In genomic region chr1:182119631-182120030, GRCh38 we compare ENCODE assay signal across 21 cellular contexts. TPM values are rescaled to one million over a fixed set of nuclear protein-coding genes. Genes with fewer than 3 reads are reported as not detected.
"Had no signal": no experiment of that assay in that cellular context is flagged by ENCODE, and none has a peak within 500 bp of the region (broad histone marks: within the 10 kb centered on the region; RNA-seq: fewer than 3 reads in every experiment).

No MANE protein-coding gene starts in this region.

- H3K4me3 ChIP-seq: adrenal gland, esophagus muscularis mucosa, lower lobe of right lung, prostate gland, suprapubic skin had no signal

- H3K36me3 ChIP-seq: adrenal gland, esophagus muscularis mucosa, lower lobe of right lung, neutrophil, prostate gland, suprapubic skin had no signal

- H3K4me1 ChIP-seq: adrenal gland had no signal

- ATAC-seq: naive thymus-derived CD4-positive, alpha-beta T cell had no signal

- H3K27me3 ChIP-seq: adrenal gland, esophagus muscularis mucosa, suprapubic skin had no signal

- H3K9me3 ChIP-seq: adrenal gland, esophagus muscularis mucosa, lower lobe of right lung, neutrophil, prostate gland, suprapubic skin had no signal

- H3K27ac ChIP-seq: esophagus muscularis mucosa, neutrophil, prostate gland, suprapubic skin had no signal

- DNase-seq: activated B cell treated with CpG ODN at 0.5 μM for 24 hours; activated CD4-positive, alpha-beta T cell treated with anti-CD3 and anti-CD28 coated beads, Interleukin-2, amount 10 ng/mL, durations not matched to agents 7 days and 5 days; activated CD8-positive, alpha-beta memory T cell treated with anti-CD3 and anti-CD28 coated beads for 24 hours; activated naive CD4-positive, alpha-beta T cell treated with anti-CD3 and anti-CD28 coated beads, Interleukin-2, amount 50 U/mL, for 16 hours; adrenal gland; cerebellar nuclear complex; hypothalamus; left cardiac atrium; lower lobe of right lung; midbrain; naive thymus-derived CD4-positive, alpha-beta T cell; stimulated activated naive CD4-positive, alpha-beta T cell treated with Interleukin-2 at 50 U/mL for 16 hours; T-helper 1 cell had no signal

RNA-seq across cellular contexts. Expression of gene ZNF648, which starts 58.1 kb away (rescaled TPM):
- total RNA-seq: activated B cell treated with CpG ODN at 0.5 μM for 24 hours; activated CD4-positive, alpha-beta T cell treated with anti-CD3 and anti-CD28 coated beads, Interleukin-2, amount 10 ng/mL, durations not matched to agents 7 days and 5 days; activated T-helper 2 cell treated with anti-CD3 and anti-CD28 coated beads, Interferon-gamma antibody, Interleukin-2, Interleukin-4, amounts not matched to agents 10 μg/mL and 5 μg/mL and 100 μg/mL, durations not matched to agents 14 hours and 24 hours and 36 hours; dermis microvascular lymphatic vessel endothelial cell; esophagus muscularis mucosa; fibroblast of villous mesenchyme; left cardiac atrium; lower lobe of right lung; naive thymus-derived CD4-positive, alpha-beta T cell had no signal
- polyA plus RNA-seq: adrenal gland, urinary bladder had no signal
